In genomic region chr12:51693569-51693968, GRCh38 we compare ENCODE assay signal across 35 cellular contexts.
"Had no signal": no experiment of that assay in that cellular context is flagged by ENCODE, and none has a peak within 500 bp of the region (broad histone marks: within the 10 kb centered on the region; RNA-seq: fewer than 3 reads in every experiment).

No MANE protein-coding gene starts in this region.

- H3K4me2 ChIP-seq: KMS-11 had no signal

- H3K36me3 ChIP-seq: MG63 had no signal

- DNase-seq: Karpas-422, Kasumi-1, KG1, MG63, MM.1S, MV-4-11, NCI-H1048, NCI-H1092, NCI-H1092 treated with DMSO at 0.1 percent for 48 hours, NCI-H1105, NCI-H1105 treated with DMSO at 0.1 percent for 48 hours, NCI-H1417, NCI-H1417 treated with DMSO at 0.1 percent for 48 hours, NCI-H1436, NCI-H1436 treated with DMSO at 0.1 percent for 48 hours, NCI-H146, NCI-H1694, NCI-H1694 treated with DMSO at 0.1 percent for 48 hours, NCI-H187, NCI-H187 treated with DMSO at 0.1 percent for 48 hours, NCI-H1930, NCI-H2029, NCI-H2029 treated with DMSO at 0.1 percent for 48 hours, NCI-H2081, NCI-H2081 treated with DMSO at 0.1 percent for 48 hours, NCI-H2107, NCI-H2171, NCI-H2171 treated with DMSO at 0.1 percent for 48 hours, NCI-H2227 treated with DMSO at 0.1 percent for 48 hours, NCI-H226, NCI-H345, NCI-H446, NCI-H446 treated with DMSO at 0.1 percent for 48 hours, NCI-H510A had no signal

- H3K9me3 ChIP-seq: MG63 had no signal

- H3K4me3 ChIP-seq: MG63 had no signal

- H3K27ac ChIP-seq: KMS-11 had no signal

- H3K9ac ChIP-seq: KMS-11 had no signal

- H3K27me3 ChIP-seq: MG63 had no signal
